1 cellular context compared by ENCODE assay signal in genomic region chr9:129497837-129498450, GRCh38.
TF ChIP-seq lines count a peak whose summit lies in the region.

No MANE protein-coding gene starts in this region.

TF ChIP-seq in H1, 55 proteins besides CTCF, POLR2A, EP300 and RAD21 (continued from another document):
- TF ChIP-seq, protein P1, sequence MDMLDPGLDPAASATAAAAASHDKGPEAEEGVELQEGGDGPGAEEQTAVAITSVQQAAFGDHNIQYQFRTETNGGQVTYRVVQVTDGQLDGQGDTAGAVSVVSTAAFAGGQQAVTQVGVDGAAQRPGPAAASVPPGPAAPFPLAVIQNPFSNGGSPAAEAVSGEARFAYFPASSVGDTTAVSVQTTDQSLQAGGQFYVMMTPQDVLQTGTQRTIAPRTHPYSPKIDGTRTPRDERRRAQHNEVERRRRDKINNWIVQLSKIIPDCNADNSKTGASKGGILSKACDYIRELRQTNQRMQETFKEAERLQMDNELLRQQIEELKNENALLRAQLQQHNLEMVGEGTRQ (IDR thresholded peaks at IDR 0.05; ENCODE audit: low read length) = no peak
- no peak for TF ChIP-seq ASH2L (IDR thresholded peaks at IDR 0.05; ENCODE audit: low read length)
- no peak for TF ChIP-seq CHD2 (IDR thresholded peaks at IDR 0.05; ENCODE audit: low read length)
- no peak for TF ChIP-seq RFX5 (IDR thresholded peaks at IDR 0.05; ENCODE audit: borderline replicate concordance, low read depth, low read length)
- TF ChIP-seq POU5F1 (IDR thresholded peaks at IDR 0.05; ENCODE audit: low read depth, low read length) = no peak
- TF ChIP-seq RNF2 (IDR thresholded peaks at IDR 0.05; ENCODE audit: borderline replicate concordance, low read depth, low read length, missing control alignments, poor library complexity, severe bottlenecking) = no peak
- TF ChIP-seq E2F6 (IDR thresholded peaks at IDR 0.05) = no peak
- no peak for TF ChIP-seq NANOG (IDR thresholded peaks at IDR 0.05; ENCODE audit: insufficient read depth, low read depth, low read length, poor library complexity, severe bottlenecking)
- no peak for TF ChIP-seq MAFK (IDR thresholded peaks at IDR 0.05; ENCODE audit: low read depth, low read length)
- TF ChIP-seq RBBP5 (IDR thresholded peaks at IDR 0.05; ENCODE audit: borderline replicate concordance, low read depth, low read length) = no peak
- TF ChIP-seq BACH1 (IDR thresholded peaks at IDR 0.05; ENCODE audit: low read length) = no peak
- no peak for TF ChIP-seq SIX5 (IDR thresholded peaks at IDR 0.05; ENCODE audit: low read depth, low read length)
- TF ChIP-seq TEAD4 (IDR thresholded peaks at IDR 0.05; ENCODE audit: low read depth, low read length) = no peak
- TF ChIP-seq KDM5A (IDR thresholded peaks at IDR 0.05; ENCODE audit: low read length) = no peak
- no peak for TF ChIP-seq JUN (IDR thresholded peaks at IDR 0.05; ENCODE audit: low read depth, low read length)
TF ChIP-seq in H1: peak in this region for 0.
